10 cellular contexts compared by ENCODE assay signal in genomic region chr17:61461967-61462733, GRCh38. TPM values are rescaled to one million over a fixed set of nuclear protein-coding genes. Genes with fewer than 3 reads are reported as not detected.
A peak's percentile ranks its signal among the peaks of the same experiment; 100 is the strongest.
DNase-seq lines count a peak whose midpoint lies in the region; ATAC-seq and TF ChIP-seq lines count a peak whose summit lies in the region.
"Had no signal": no experiment of that assay in that cellular context is flagged by ENCODE, and none has a peak within 500 bp of the region (broad histone marks: within the 10 kb centered on the region; RNA-seq: fewer than 3 reads in every experiment).

No MANE protein-coding gene starts in this region.

- ATAC-seq in stimulated activated naive B cell treated with anti-CD40 and anti-IgM and Interleukin-4, amounts not matched to agents 10 μg/mL and 1 μg/mL and 100 μg/mL, for 72 hours (replicated peaks) = no peak

- H3K4me1 Mint-ChIP-seq in activated CD4-positive, alpha-beta T cell treated with anti-CD3 and anti-CD28 coated beads, Interleukin-2, amount 10 ng/mL, durations not matched to agents 7 days and 5 days = peaks cover 20% of the 10 kb centered on the region
- peaks cover 12 to 42% of the 10 kb centered on the region in 2 donors for H3K4me1 Mint-ChIP-seq in stimulated activated naive B cell treated with anti-CD40 and anti-IgM and Interleukin-4, amounts not matched to agents 10 μg/mL and 1 μg/mL and 100 μg/mL, for 72 hours

- TF ChIP-seq CTCF in GM10266 (IDR thresholded peaks at IDR 0.05; ENCODE audit: control insufficient read depth, insufficient read depth, low read depth, missing control alignments) = no peak

- POLR2A ChIA-PET in activated CD4-positive, alpha-beta T cell treated with anti-CD3 and anti-CD28 coated beads, Interleukin-2, amount 10 ng/mL, durations not matched to agents 7 days and 5 days (lab: Charles Lee) = no interaction called here

- H3K4me3 Mint-ChIP-seq in activated CD4-positive, alpha-beta T cell treated with anti-CD3 and anti-CD28 coated beads, Interleukin-2, amount 10 ng/mL, durations not matched to agents 7 days and 5 days = no peak overlapping the region
- peak overlapping the region; percentile 30 to 62 for H3K4me3 Mint-ChIP-seq in stimulated activated naive B cell treated with anti-CD40 and anti-IgM and Interleukin-4, amounts not matched to agents 10 μg/mL and 1 μg/mL and 100 μg/mL, for 72 hours

- peaks cover 66% of the 10 kb centered on the region for H3K27me3 Mint-ChIP-seq in activated CD4-positive, alpha-beta T cell treated with anti-CD3 and anti-CD28 coated beads, Interleukin-2, amount 10 ng/mL, durations not matched to agents 7 days and 5 days
- peaks cover 86 to 94% of the 10 kb centered on the region in 2 donors for H3K27me3 Mint-ChIP-seq in stimulated activated naive B cell treated with anti-CD40 and anti-IgM and Interleukin-4, amounts not matched to agents 10 μg/mL and 1 μg/mL and 100 μg/mL, for 72 hours

- H3K36me3 Mint-ChIP-seq in activated CD4-positive, alpha-beta T cell treated with anti-CD3 and anti-CD28 coated beads, Interleukin-2, amount 10 ng/mL, durations not matched to agents 7 days and 5 days (ENCODE audit: low read depth) = no peaks in the 10 kb centered on the region
- peaks cover 0 to 3% of the 10 kb centered on the region in 2 donors for H3K36me3 Mint-ChIP-seq in stimulated activated naive B cell treated with anti-CD40 and anti-IgM and Interleukin-4, amounts not matched to agents 10 μg/mL and 1 μg/mL and 100 μg/mL, for 72 hours
- H3K36me3 Mint-ChIP-seq: CD8-positive, alpha-beta memory T cell had no signal

- CTCF ChIA-PET in activated CD4-positive, alpha-beta T cell treated with anti-CD3 and anti-CD28 coated beads, Interleukin-2, amount 10 ng/mL, durations not matched to agents 7 days and 5 days (lab: Charles Lee) = interaction anchor here (1.4 kb wide), 1 partner anchor 10 kb away, joined by 6 read pairs; no protein-coding TSS in a partner anchor

- peak; percentile 12 for DNase-seq in activated CD4-positive, alpha-beta T cell treated with anti-CD3 and anti-CD28 coated beads, Interleukin-2, amount 10 ng/mL, durations not matched to agents 7 days and 5 days
- no peak for DNase-seq in activated CD4-positive, alpha-beta T cell treated with anti-CD3 and anti-CD28 coated beads for 4 hours
- DNase-seq in SW480 (ENCODE audit: low spot score) = peak; percentile 31
- peak; percentile 75 for DNase-seq in islet precursor cell
- DNase-seq in stimulated activated naive B cell treated with anti-CD40 and anti-IgM and Interleukin-4, amounts not matched to agents 10 μg/mL and 1 μg/mL and 100 μg/mL, for 72 hours = no peak
- DNase-seq in GM10266 (ENCODE audit: extremely low spot score) = no peak
- no peak for DNase-seq in HPDE6-E6E7 (ENCODE audit: extremely low spot score)
- DNase-seq in SIG-M5 (lab: John Stamatoyannopoulos, UW) = no peak
- DNase-seq: CD8-positive, alpha-beta memory T cell; T-helper 9 cell had no signal

- H3K27ac Mint-ChIP-seq in activated CD4-positive, alpha-beta T cell treated with anti-CD3 and anti-CD28 coated beads, Interleukin-2, amount 10 ng/mL, durations not matched to agents 7 days and 5 days = no peak overlapping the region
- peak overlapping the region; percentile 70 for H3K27ac Mint-ChIP-seq in stimulated activated naive B cell treated with anti-CD40 and anti-IgM and Interleukin-4, amounts not matched to agents 10 μg/mL and 1 μg/mL and 100 μg/mL, for 72 hours
- H3K27ac Mint-ChIP-seq: CD8-positive, alpha-beta memory T cell had no signal

- H3K9me3 Mint-ChIP-seq in activated CD4-positive, alpha-beta T cell treated with anti-CD3 and anti-CD28 coated beads, Interleukin-2, amount 10 ng/mL, durations not matched to agents 7 days and 5 days = no peaks in the 10 kb centered on the region
- H3K9me3 Mint-ChIP-seq in stimulated activated naive B cell treated with anti-CD40 and anti-IgM and Interleukin-4, amounts not matched to agents 10 μg/mL and 1 μg/mL and 100 μg/mL, for 72 hours = no peaks in the 10 kb centered on the region

RNA-seq across cellular contexts. Expression of gene TBX4, which starts 9.9 kb away (rescaled TPM):
- not detected for total RNA-seq in activated CD4-positive, alpha-beta T cell treated with anti-CD3 and anti-CD28 coated beads, Interleukin-2, amount 10 ng/mL, durations not matched to agents 7 days and 5 days
- total RNA-seq: CD8-positive, alpha-beta memory T cell had no signal

Comparison
In these comparisons a context has a peak if more than half of its experiments do, and no peak if none do; other contexts are left out.
1. DNase-seq: peak in activated CD4-positive, alpha-beta T cell treated with anti-CD3 and anti-CD28 coated beads, Interleukin-2, amount 10 ng/mL, durations not matched to agents 7 days and 5 days (single experiment), SW480 (single experiment) and islet precursor cell (single experiment); none in activated CD4-positive, alpha-beta T cell treated with anti-CD3 and anti-CD28 coated beads for 4 hours (0 of 2), stimulated activated naive B cell treated with anti-CD40 and anti-IgM and Interleukin-4, amounts not matched to agents 10 μg/mL and 1 μg/mL and 100 μg/mL, for 72 hours (single experiment), GM10266 (single experiment), HPDE6-E6E7 (single experiment) and SIG-M5 (single experiment).